Comparison of ENCODE assay signal across 10 cellular contexts in genomic region chr4:123659759-123660158, GRCh38.
DNase-seq lines count a peak whose midpoint lies in the region; ATAC-seq and TF ChIP-seq lines count a peak whose summit lies in the region.
"Had no signal": no experiment of that assay in that cellular context is flagged by ENCODE, and none has a peak within 500 bp of the region (broad histone marks: within the 10 kb centered on the region; RNA-seq: fewer than 3 reads in every experiment).

No MANE protein-coding gene starts in this region.

- H3K36me3 Mint-ChIP-seq in Caco-2 (ENCODE audit: insufficient read depth, unreplicated experiment): peaks cover 6% of the 10 kb centered on the region
- H3K36me3 Mint-ChIP-seq in T-helper 17 cell (ENCODE audit: low read depth): no peaks in the 10 kb centered on the region

- H3K9me3 Mint-ChIP-seq in Caco-2 (ENCODE audit: unreplicated experiment): peaks cover 23% of the 10 kb centered on the region

- POLR2A ChIA-PET in Caco-2 (lab: Charles Lee): no interaction called here

- no TSS peak for BruUV-seq in Caco-2 (replicated peaks; lab: Mats Ljungman, UMichigan)

- H3K27me3 Mint-ChIP-seq in Caco-2 (ENCODE audit: insufficient read depth, unreplicated experiment) (no peaks in the 10 kb centered on the region), T-helper 17 cell (peaks cover 8% of the 10 kb centered on the region)
- H3K27me3 Mint-ChIP-seq: naive thymus-derived CD8-positive, alpha-beta T cell had no signal

- H3K27me3 ChIP-seq in Caco-2 (replicated peaks; ENCODE audit: control insufficient read depth, insufficient read depth, low read length): no peaks in the 10 kb centered on the region
- H3K27me3 ChIP-seq in kidney epithelial cell (ENCODE audit: control insufficient read depth, insufficient read depth, low read length): no peaks in the 10 kb centered on the region

- no peak overlapping the region for H3K4me3 Mint-ChIP-seq in Caco-2 (ENCODE audit: unreplicated experiment)
- no peak overlapping the region for H3K4me3 Mint-ChIP-seq in T-helper 17 cell
- H3K4me3 Mint-ChIP-seq: naive thymus-derived CD8-positive, alpha-beta T cell had no signal

- H3K27ac Mint-ChIP-seq in Caco-2 (ENCODE audit: unreplicated experiment) (no peak overlapping the region), T-helper 17 cell (peak overlapping the region; percentile 82)

- intact Hi-C loops in Caco-2 (cut with micrococcal nuclease; ENCODE audit: unreplicated experiment): loop anchor here (1.0 to 10.0 kb wide), 7 partner anchors 95 to 603 kb away; no protein-coding TSS in a partner anchor

- peaks cover 6% of the 10 kb centered on the region; the same call in 1 of the 2 replicates for H3K4me1 ChIP-seq in Caco-2

- H3K4me3 ChIP-seq in Caco-2 (ENCODE audit: low read depth, low read length) (no peak overlapping the region), HFF-Myc (replicated peaks; ENCODE audit: low read depth, low read length) (no peak overlapping the region), kidney epithelial cell (ENCODE audit: low read depth, low read length) (no peak overlapping the region)

- peak in 1 of 2 experiments; percentile 14 for DNase-seq in Caco-2
- DNase-seq in HFF-Myc (ENCODE audit: extremely low read depth, low read depth): no peak
- DNase-seq in T-helper 17 cell: no peak
- DNase-seq in kidney epithelial cell (ENCODE audit: low read depth): no peak
- DNase-seq in stimulated activated CD4-positive, alpha-beta T cell treated with anti-CD3 and anti-CD28 coated beads, Interleukin-4, amount 100 ng/mL, for 24 hours: no peak
- no peak for DNase-seq in amniotic stem cell (lab: John Stamatoyannopoulos, UW)
- no peak for DNase-seq in NCI-H146 treated with DMSO at 0.1 percent for 48 hours (lab: John Stamatoyannopoulos, UW; ENCODE audit: unreplicated experiment)
- DNase-seq: NCI-H446 treated with DMSO at 0.1 percent for 48 hours had no signal

- no peaks in the 10 kb centered on the region for H3K36me3 ChIP-seq in Caco-2 (ENCODE audit: control insufficient read depth, insufficient read depth, low read length)
- no peaks in the 10 kb centered on the region for H3K36me3 ChIP-seq in kidney epithelial cell (ENCODE audit: control insufficient read depth, insufficient read depth, low read length)

- H3K9me3 ChIP-seq in Caco-2 (peaks cover 15% of the 10 kb centered on the region), T-helper 17 cell (ENCODE audit: control insufficient read depth, low read length, poor library complexity, severe bottlenecking) (no peaks in the 10 kb centered on the region)

- CTCF ChIA-PET in Caco-2 (lab: Charles Lee): interaction anchor here (0.9 to 2.3 kb wide), 2 partner anchors 310 kb away, joined by 3 to 6 read pairs; no protein-coding TSS in a partner anchor

- TF ChIP-seq CTCF in Caco-2 (IDR thresholded peaks at IDR 0.05; ENCODE audit: insufficient read depth in 1 of 2, low read depth in 1 of 2, low read length in 1 of 2, severe bottlenecking in 1 of 2, unreplicated experiment in 1 of 2) (peak; percentile 27 to 34), HFF-Myc (IDR thresholded peaks at IDR 0.05; ENCODE audit: low read depth, low read length, missing control alignments) (peak; percentile 16), kidney epithelial cell (IDR thresholded peaks at IDR 0.05; ENCODE audit: insufficient read depth, low read length, poor library complexity, severe bottlenecking) (peak; percentile 33)

- ATAC-seq in T-helper 17 cell (no peak), HG03097 (IDR thresholded peaks at IDR 0.05; ENCODE audit: low FRiP score, unreplicated experiment) (no peak)
- ATAC-seq: naive thymus-derived CD8-positive, alpha-beta T cell had no signal

- H3K4me1 Mint-ChIP-seq in Caco-2 (ENCODE audit: low read depth, unreplicated experiment) (peaks cover 20% of the 10 kb centered on the region), T-helper 17 cell (peaks cover 3% of the 10 kb centered on the region)
